ENCODE assay signal across 14 cellular contexts in genomic region chr1:245166471-245166885, GRCh38. TPM values are rescaled to one million over a fixed set of nuclear protein-coding genes. Genes with fewer than 3 reads are reported as not detected.
DNase-seq lines count a peak whose midpoint lies in the region; ATAC-seq, FAIRE-seq and TF ChIP-seq lines count a peak whose summit lies in the region.
"Had no signal": no experiment of that assay in that cellular context is flagged by ENCODE, and none has a peak within 500 bp of the region (broad histone marks: within the 10 kb centered on the region; RNA-seq: fewer than 3 reads in every experiment).

No MANE protein-coding gene starts in this region.

- ATAC-seq in foreskin keratinocyte (no peak), pancreas (no peak)

- intact Hi-C loops in endothelial cell of umbilical vein (cut with micrococcal nuclease) (no loop called here), pancreas (cut with DNase I) (no loop called here)

- no peaks in the 10 kb centered on the region for H3K79me2 ChIP-seq in endothelial cell of umbilical vein (ENCODE audit: control insufficient read depth, insufficient read depth, low read length)

- TF ChIP-seq CTCF in endothelial cell of umbilical vein (IDR thresholded peaks at IDR 0.05; ENCODE audit: extremely low read depth in 1 of 2, insufficient read depth in 1 of 2, low read depth in 1 of 2, low read length in 2 of 2) (no peak), foreskin keratinocyte (conservative IDR thresholded peaks at IDR 0.05) (no peak), pancreas (IDR thresholded peaks at IDR 0.05) (no peak)

- H3K36me3 ChIP-seq in SJSA1 (no peaks in the 10 kb centered on the region; the same call in 1 of the 2 replicates), endothelial cell of umbilical vein (ENCODE audit: control insufficient read depth in 2 of 2, extremely low read depth in 1 of 2, insufficient read depth in 2 of 2, low read length in 2 of 2) (no peaks in the 10 kb centered on the region), muscle layer of duodenum (ENCODE audit: control insufficient read depth in 1 of 2, insufficient read depth in 2 of 2, low read length in 2 of 2) (no peaks in the 10 kb centered on the region), pancreas (no peaks in the 10 kb centered on the region)
- H3K36me3 ChIP-seq: spleen had no signal

- no peak for TF ChIP-seq POLR2A in endothelial cell of umbilical vein (IDR thresholded peaks at IDR 0.05; ENCODE audit: low read depth, low read length)

- H3K27ac ChIP-seq in SJSA1 (peak overlapping the region; percentile 40), endothelial cell of umbilical vein (ENCODE audit: insufficient read depth, low read depth, low read length) (no peak overlapping the region), muscle layer of duodenum (ENCODE audit: low read length) (no peak overlapping the region), foreskin keratinocyte (no peak overlapping the region), pancreas (no peak overlapping the region)
- H3K27ac ChIP-seq: spleen had no signal

- no peak for FAIRE-seq in endothelial cell of umbilical vein (lab: Jason Lieb, UNC)
- no peak for FAIRE-seq in pancreas (lab: Jason Lieb, UNC)

- 12 to 23% methylated on average over 10 of the region's 10 CpGs for WGBS in pancreas, 2 donors

- peak overlapping the region; percentile 31 for H3K4me2 ChIP-seq in endothelial cell of umbilical vein (ENCODE audit: insufficient read depth, low read length)

- H4K20me1 ChIP-seq in endothelial cell of umbilical vein (replicated peaks; ENCODE audit: control insufficient read depth, extremely low read depth, insufficient read depth, low read length): no peaks in the 10 kb centered on the region

- POLR2A ChIA-PET in endothelial cell of umbilical vein (lab: Charles Lee): no interaction called here

- H2AFZ ChIP-seq in endothelial cell of umbilical vein (ENCODE audit: low read depth, low read length): peak overlapping the region; percentile 2

- peak; percentile 78 for DNase-seq in AG08395 (ENCODE audit: low spot score)
- peak in 1 of 2 experiments; percentile 52 for DNase-seq in SJSA1 (ENCODE audit: low read depth in 1 of 2, low spot score in 2 of 2)
- peak; percentile 18 for DNase-seq in endothelial cell of umbilical vein (ENCODE audit: low read depth, low spot score)
- DNase-seq in activated effector memory CD4-positive, alpha-beta T cell treated with anti-CD3 and anti-CD28 coated beads, Interleukin-2, amount 50 U/mL, for 16 hours: no peak
- no peak for DNase-seq in foreskin keratinocyte
- no peak for DNase-seq in pancreas
- DNase-seq in CD1c-positive myeloid dendritic cell (ENCODE audit: extremely low spot score): no peak
- DNase-seq: activated B cell treated with CpG ODN at 0.5 μM for 24 hours; activated naive CD4-positive, alpha-beta T cell treated with Interleukin-2 at 50 U/mL for 16 hours; CD8-positive, alpha-beta memory T cell; RPMI8226; spleen; stimulated activated naive CD4-positive, alpha-beta T cell had no signal

- H3K9me3 ChIP-seq in SJSA1 (replicated peaks) (no peaks in the 10 kb centered on the region), endothelial cell of umbilical vein (replicated peaks; ENCODE audit: control insufficient read depth, insufficient read depth, low read length) (no peaks in the 10 kb centered on the region), muscle layer of duodenum (ENCODE audit: control insufficient read depth in 1 of 2, low read length in 2 of 2) (no peaks in the 10 kb centered on the region), pancreas (no peaks in the 10 kb centered on the region)
- H3K9me3 ChIP-seq: spleen had no signal

- no peak overlapping the region for H3K9ac ChIP-seq in endothelial cell of umbilical vein (replicated peaks; ENCODE audit: extremely low read depth, insufficient read depth, low read length)

- dilution Hi-C loops in endothelial cell of umbilical vein (cut with MboI; ENCODE audit: extremely low pct_ligation_motif_present, low sequenced_read_pairs): no loop called here

- peak overlapping the region; percentile 32 for H3K4me3 ChIP-seq in SJSA1
- H3K4me3 ChIP-seq in endothelial cell of umbilical vein (replicated peaks in 1 of 3; ENCODE audit: insufficient read depth in 1 of 3, low read depth in 1 of 3, low read length in 3 of 3): peak overlapping the region in 1 of 3 experiments; percentile 3
- H3K4me3 ChIP-seq in muscle layer of duodenum (ENCODE audit: low read depth in 1 of 2, low read length in 2 of 2): peak overlapping the region; percentile 35 to 40
- H3K4me3 ChIP-seq in pancreas: no peak overlapping the region

- H3K9me1 ChIP-seq in endothelial cell of umbilical vein (replicated peaks; ENCODE audit: control insufficient read depth, extremely low read depth, insufficient read depth, low read length): no peaks in the 10 kb centered on the region

- H3K27me3 ChIP-seq in SJSA1 (replicated peaks) (no peaks in the 10 kb centered on the region), endothelial cell of umbilical vein (ENCODE audit: control insufficient read depth in 2 of 2, insufficient read depth in 2 of 2, low read length in 2 of 2) (peaks cover 8 to 11% of the 10 kb centered on the region in 2 experiments), muscle layer of duodenum (ENCODE audit: low read depth, low read length) (no peaks in the 10 kb centered on the region), foreskin keratinocyte (no peaks in the 10 kb centered on the region), pancreas (no peaks in the 10 kb centered on the region)

- CTCF ChIA-PET in endothelial cell of umbilical vein (lab: Charles Lee): interaction anchor here (0.6 to 3.2 kb wide), 4 partner anchors 10 to 837 kb away, joined by 3 to 39 read pairs (median 4); partner anchors contain the start of gene KIF26B

- BruUV-seq in endothelial cell of umbilical vein (replicated peaks; lab: Mats Ljungman, UMichigan): no TSS peak

- H3K4me1 ChIP-seq in SJSA1 (replicated peaks) (peaks cover 9% of the 10 kb centered on the region), endothelial cell of umbilical vein (ENCODE audit: control insufficient read depth, extremely low read depth, insufficient read depth, low read length) (no peaks in the 10 kb centered on the region), muscle layer of duodenum (ENCODE audit: control insufficient read depth in 1 of 2, insufficient read depth in 2 of 2, low read length in 2 of 2) (peaks cover 0 to 5% of the 10 kb centered on the region in 2 donors), foreskin keratinocyte (no peaks in the 10 kb centered on the region), pancreas (no peaks in the 10 kb centered on the region)

TF ChIP-seq in endothelial cell of umbilical vein, 7 proteins besides CTCF, POLR2A, EP300 and RAD21:
- TF ChIP-seq EZH2 (IDR thresholded peaks at IDR 0.05; ENCODE audit: borderline replicate concordance, low read depth, low read length, severe bottlenecking) (no peak), MAX (IDR thresholded peaks at IDR 0.05; ENCODE audit: insufficient read depth, insufficient read length) (no peak), MYC (IDR thresholded peaks at IDR 0.05; ENCODE audit: low read depth, low read length) (no peak), POLR2AphosphoS5 (IDR thresholded peaks at IDR 0.05; ENCODE audit: insufficient read depth, low read depth, low read length) (no peak), FOS (IDR thresholded peaks at IDR 0.05; ENCODE audit: borderline replicate concordance, insufficient read depth, low read length) (no peak), GATA2 (IDR thresholded peaks at IDR 0.05; ENCODE audit: insufficient read depth, insufficient read length, low read depth, low read length) (no peak), JUN (IDR thresholded peaks at IDR 0.05; ENCODE audit: borderline replicate concordance, insufficient read depth, insufficient read length, low read depth) (no peak)

RNA-seq across cellular contexts. Expression of gene KIF26B, which starts 11.7 kb away (rescaled TPM):
- 3.9 and 5.9 TPM in 2 replicates for total RNA-seq in SJSA1 (2014; rRNA removed; shearing (Covaris generic))
- total RNA-seq in endothelial cell of umbilical vein (0.25 and 0.49 TPM in 2 replicates), foreskin keratinocyte (1.0 and 1.9 TPM in 2 replicates), pancreas (1 to 10 TPM in 2 of 6 donors, under 1 TPM in 4; 0.28 to 4.5 (median 0.78) TPM)
- polyA plus RNA-seq in endothelial cell of umbilical vein (0.04 and 0.06 TPM in 2 replicates), foreskin keratinocyte (0.21 and 0.41 TPM in 2 replicates), pancreas (under 1 TPM; 0.27 to 0.42 TPM)
- polyA plus RNA-seq in endothelial cell of umbilical vein (2011; cell fraction: cytosol; rRNA removed): 0.03 and 0.08 TPM in 2 replicates
- 0.08 and 0.25 TPM in 2 replicates for polyA plus RNA-seq in endothelial cell of umbilical vein (2011; cell fraction: nucleus; rRNA removed)
- polyA plus RNA-seq in endothelial cell of umbilical vein (2012): 0.23 and 0.31 TPM in 2 replicates
- polyA minus RNA-seq in endothelial cell of umbilical vein: 0.21 and 0.29 TPM in 2 replicates
- polyA minus RNA-seq in endothelial cell of umbilical vein (2011; cell fraction: cytosol; rRNA and poly(A)+ RNA removed): not detected
- polyA minus RNA-seq in endothelial cell of umbilical vein (2011; cell fraction: nucleus; rRNA and poly(A)+ RNA removed): 0.38 and 0.43 TPM in 2 replicates
- polyA plus RNA-seq: CD8-positive, alpha-beta memory T cell had no signal

Comparison
In these comparisons a context has a peak if more than half of its experiments do, and no peak if none do; other contexts are left out.
1. DNase-seq: peak in AG08395 (single experiment) and endothelial cell of umbilical vein (single experiment); none in activated effector memory CD4-positive, alpha-beta T cell treated with anti-CD3 and anti-CD28 coated beads, Interleukin-2, amount 50 U/mL, for 16 hours (single experiment), foreskin keratinocyte (0 of 2), pancreas (0 of 6) and CD1c-positive myeloid dendritic cell (single experiment).
2. H3K4me3 ChIP-seq: peak in SJSA1 (single experiment) and muscle layer of duodenum (2 of 2); none in pancreas (0 of 4).